8 cellular contexts compared by ENCODE assay signal in genomic region chr12:13255792-13256704, GRCh38. TPM values are rescaled to one million over a fixed set of nuclear protein-coding genes. Genes with fewer than 3 reads are reported as not detected.
A peak's percentile ranks its signal among the peaks of the same experiment; 100 is the strongest.
DNase-seq lines count a peak whose midpoint lies in the region; ATAC-seq and TF ChIP-seq lines count a peak whose summit lies in the region.

No MANE protein-coding gene starts in this region.

- WGBS in transverse colon (ENCODE audit: low coverage in 1 of 2), 2 donors = 23 to 25% methylated on average over 10 to 18 of the region's 18 CpGs

- H3K9me3 ChIP-seq in adipocyte (ENCODE audit: control insufficient read depth, low read length) (no peaks in the 10 kb centered on the region), transverse colon (no peaks in the 10 kb centered on the region)

- intact Hi-C loops in cardiac septum (cut with DNase I) = no loop called here
- intact Hi-C loops in transverse colon (cut with DNase I; ENCODE audit: low total_unique reads) = no loop called here

- CTCF ChIA-PET in GM10248 (lab: Yijun Ruan, JAX) = interaction anchor here (0.6 to 4.1 kb wide), 35 partner anchors 10 to 911 kb away, joined by 3 to 41 read pairs (median 4); no protein-coding TSS in a partner anchor

- TF ChIP-seq CTCF in GM10248 (IDR thresholded peaks at IDR 0.05; ENCODE audit: control extremely low read depth, extremely low read depth, low read depth, missing control alignments) (peak; percentile 99), transverse colon (IDR thresholded peaks at IDR 0.05) (peak; percentile 93 to 98 (median 96))

- TF ChIP-seq EP300 in transverse colon (IDR thresholded peaks at IDR 0.05; ENCODE audit: low read depth) = no peak

- H3K4me1 ChIP-seq in adipocyte (ENCODE audit: control insufficient read depth, insufficient read depth, low read length) (peaks cover 4% of the 10 kb centered on the region), transverse colon (peaks cover 0 to 10% (median 3%) of the 10 kb centered on the region in 4 donors)

- peak; percentile 93 for ATAC-seq in HG02610 (IDR thresholded peaks at IDR 0.05; ENCODE audit: unreplicated experiment)

- peak overlapping the region; percentile 77 for H3K9ac ChIP-seq in adipocyte (ENCODE audit: low read length)

- no peak for TF ChIP-seq POLR2A in transverse colon (IDR thresholded peaks at IDR 0.05)

- H3K36me3 ChIP-seq in adipocyte (ENCODE audit: control insufficient read depth, insufficient read depth, low read length, severe bottlenecking) (no peaks in the 10 kb centered on the region), transverse colon (no peaks in the 10 kb centered on the region)

- H3K27ac ChIP-seq in transverse colon = no peak overlapping the region

- H3K4me3 ChIP-seq in adipocyte (ENCODE audit: low read length) (peak overlapping the region; percentile 78), transverse colon (peak overlapping the region in 3 of 4 donors; percentile 3 to 27 (median 10))

- POLR2A ChIA-PET in GM10248 (lab: Yijun Ruan, JAX) = no interaction called here

- in situ Hi-C loops in transverse colon (cut with MboI; ENCODE audit: low pct_ligation_motif_present in 1 of 4, low pct_unique_long_range_greater_than_20kb in 1 of 4, low sequenced_read_pairs in 3 of 4) = loop anchor here in 1 of 4 donors (25.0 kb wide), 1 partner anchor 906 kb away; no protein-coding TSS in a partner anchor

- DNase-seq in GM10248 (ENCODE audit: extremely low spot score) (peak; percentile 82), NCI-H1105 treated with DMSO at 0.1 percent for 48 hours (lab: John Stamatoyannopoulos, UW) (peak; percentile 91), T follicular helper cell (ENCODE audit: low read depth) (peak; percentile 59), adipocyte (ENCODE audit: low read depth) (peak; percentile 97), cardiac septum (ENCODE audit: low spot score) (peak; percentile 96), pons (ENCODE audit: low spot score) (peak; percentile 98), transverse colon (peak; percentile 94)

- H3K27me3 ChIP-seq in adipocyte (replicated peaks; ENCODE audit: control insufficient read depth, insufficient read depth, low read length) (no peaks in the 10 kb centered on the region), transverse colon (no peaks in the 10 kb centered on the region)

RNA-seq across cellular contexts. Expression of gene EMP1, which starts 59.5 kb away (rescaled TPM):
- total RNA-seq in cardiac septum (118 TPM), transverse colon (100 to 1,000 TPM in 3 of 4 donors, 10 to 100 TPM in 1; 43.2 to 837 (median 738) TPM)
